16 cellular contexts compared by ENCODE assay signal in the genomic region with DNA sequence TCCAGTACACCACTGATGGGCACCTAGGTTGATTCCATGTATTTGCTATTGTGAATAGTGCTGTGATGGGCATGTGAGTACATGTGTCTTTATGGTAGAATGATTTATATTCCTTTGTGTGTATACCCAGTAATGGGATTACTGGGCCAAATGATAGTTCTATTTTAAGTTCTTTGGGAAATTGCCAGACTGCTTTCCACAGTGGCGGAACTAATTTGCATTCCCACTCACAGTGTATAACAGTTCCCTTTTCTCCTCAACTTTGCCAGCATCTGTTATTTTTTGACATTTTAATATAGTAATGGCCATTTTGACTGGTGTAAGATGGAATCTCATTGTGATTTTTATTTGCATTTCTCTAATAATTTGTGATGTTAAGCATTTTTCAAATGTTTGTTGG. TPM values are rescaled to one million over a fixed set of nuclear protein-coding genes. Genes with fewer than 3 reads are reported as not detected.
DNase-seq lines count a peak whose midpoint lies in the region; ATAC-seq and TF ChIP-seq lines count a peak whose summit lies in the region.
"Had no signal": no experiment of that assay in that cellular context is flagged by ENCODE, and none has a peak within 500 bp of the region (broad histone marks: within the 10 kb centered on the region; RNA-seq: fewer than 3 reads in every experiment).

No MANE protein-coding gene starts in this region.

- no peak for TF ChIP-seq CTCF in astrocyte of the cerebellum (IDR thresholded peaks at IDR 0.05; ENCODE audit: low read depth, low read length, missing control alignments)
- no peak for TF ChIP-seq CTCF in BE2C (IDR thresholded peaks at IDR 0.05; ENCODE audit: low read depth, low read length)

- DNase-seq in Right ventricle myocardium superior, result no peak
- DNase-seq in cardiac septum (ENCODE audit: low spot score), result no peak
- DNase-seq in NCI-H1694 treated with DMSO at 0.1 percent for 48 hours (lab: John Stamatoyannopoulos, UW), result peak; percentile 3
- DNase-seq in astrocyte of the cerebellum (ENCODE audit: low read depth), result peak; percentile 50
- DNase-seq in myocyte (ENCODE audit: low read depth), result peak; percentile 18
- DNase-seq in HPDE6-E6E7 (ENCODE audit: extremely low spot score), result no peak
- DNase-seq in OCI-M1 (lab: John Stamatoyannopoulos, UW), result no peak
- no peak for DNase-seq in BE2C
- DNase-seq: ACHN; CD4-positive, alpha-beta memory T cell; EL; GOT3; NCI-H2029 treated with DMSO at 0.1 percent for 48 hours; NCI-H226 had no signal

- H3K36me3 ChIP-seq in BE2C, result no peaks in the 10 kb centered on the region
- H3K36me3 ChIP-seq: SJSA1 had no signal

- in situ Hi-C loops in astrocyte of the cerebellum (cut with HindIII; ENCODE audit: low sequenced_read_pairs), result loop anchor here (25.0 kb wide), 1 partner anchor 517 kb away; no protein-coding TSS in a partner anchor

- ATAC-seq in Right ventricle myocardium superior (ENCODE audit: poor library complexity), result peak; percentile 77
- ATAC-seq: K562 had no signal

- intact Hi-C loops in Right ventricle myocardium superior (cut with DNase I), result no loop called here
- intact Hi-C loops in cardiac septum (cut with DNase I), result no loop called here

- H3K9me3 ChIP-seq in BE2C, result no peaks in the 10 kb centered on the region
- H3K9me3 ChIP-seq: SJSA1 had no signal

- H3K4me3 ChIP-seq in astrocyte of the cerebellum (ENCODE audit: low read depth, low read length) (no peak overlapping the region), BE2C (ENCODE audit: low read depth, low read length) (no peak overlapping the region)
- H3K4me3 ChIP-seq: K562, SJSA1 had no signal

- H3K27me3 ChIP-seq in BE2C, result no peaks in the 10 kb centered on the region
- H3K27me3 ChIP-seq: SJSA1 had no signal

- peaks cover 11% of the 10 kb centered on the region for H3K4me1 ChIP-seq in BE2C
- H3K4me1 ChIP-seq: SJSA1 had no signal

RNA-seq across cellular contexts. Expression of gene CC2D2A, which starts 25.9 kb away (rescaled TPM):
- total RNA-seq in Right ventricle myocardium superior (6.7 TPM), cardiac septum (9.0 TPM), myocyte (16.1 and 17.3 TPM in 2 replicates)
- polyA plus RNA-seq in myocyte (2012), result 16.1 TPM
- 11.5 TPM for polyA plus RNA-seq in BE2C (2012; ENCODE audit: insufficient read depth, insufficient read length, low read depth)

Comparison
In these comparisons a context has a peak if more than half of its experiments do, and no peak if none do; other contexts are left out.
1. DNase-seq: peak in NCI-H1694 treated with DMSO at 0.1 percent for 48 hours (single experiment), astrocyte of the cerebellum (single experiment) and myocyte (single experiment); none in Right ventricle myocardium superior (single experiment), cardiac septum (single experiment), HPDE6-E6E7 (single experiment), OCI-M1 (single experiment) and BE2C (single experiment).